10 cellular contexts compared by ENCODE assay signal in the genomic region with DNA sequence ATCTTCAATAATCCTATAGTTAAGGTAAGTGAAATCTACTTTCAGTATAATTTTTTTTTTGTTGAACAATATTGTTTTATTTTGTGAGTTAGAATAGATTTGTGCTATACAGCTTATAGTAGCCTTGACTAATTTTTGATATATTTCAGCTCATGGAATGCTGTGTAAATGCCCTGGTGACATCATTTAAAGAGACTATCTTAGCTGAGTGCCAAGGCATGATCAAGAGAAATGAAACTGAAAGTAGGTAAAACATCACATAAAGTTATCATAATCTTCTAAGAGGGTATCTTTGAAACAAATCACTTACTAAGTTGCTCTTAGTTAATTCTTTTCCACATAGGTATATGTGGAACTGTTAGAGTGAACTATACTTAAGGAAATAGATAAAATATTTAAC. TPM values are rescaled to one million over a fixed set of nuclear protein-coding genes. Genes with fewer than 3 reads are reported as not detected.
A peak's percentile ranks its signal among the peaks of the same experiment; 100 is the strongest.
DNase-seq lines count a peak whose midpoint lies in the region; ATAC-seq and TF ChIP-seq lines count a peak whose summit lies in the region.
"Had no signal": no experiment of that assay in that cellular context is flagged by ENCODE, and none has a peak within 500 bp of the region (broad histone marks: within the 10 kb centered on the region; RNA-seq: fewer than 3 reads in every experiment).

No MANE protein-coding gene starts in this region.

- H3K4me1 Mint-ChIP-seq in activated CD8-positive, alpha-beta memory T cell treated with anti-CD3 and anti-CD28 coated beads, Interleukin-2, amount 10 ng/mL, durations not matched to agents 7 days and 5 days, result peaks cover 12% of the 10 kb centered on the region

- H3K9ac ChIP-seq in mammary epithelial cell (ENCODE audit: insufficient read depth, low read length), result no peak overlapping the region

- peaks cover 43% of the 10 kb centered on the region for H3K36me3 Mint-ChIP-seq in activated CD8-positive, alpha-beta memory T cell treated with anti-CD3 and anti-CD28 coated beads, Interleukin-2, amount 10 ng/mL, durations not matched to agents 7 days and 5 days

- no peaks in the 10 kb centered on the region for H3K9me3 Mint-ChIP-seq in activated CD8-positive, alpha-beta memory T cell treated with anti-CD3 and anti-CD28 coated beads, Interleukin-2, amount 10 ng/mL, durations not matched to agents 7 days and 5 days (ENCODE audit: low read depth)

- no peaks in the 10 kb centered on the region for H3K79me2 ChIP-seq in mammary epithelial cell (ENCODE audit: insufficient read depth, low read length)

- H3K4me1 ChIP-seq in mammary epithelial cell (ENCODE audit: insufficient read depth, low read length) (no peaks in the 10 kb centered on the region), upper lobe of right lung (no peaks in the 10 kb centered on the region)

- H3K36me3 ChIP-seq in mammary epithelial cell (ENCODE audit: insufficient read depth, low read length) (peaks cover 4% of the 10 kb centered on the region), upper lobe of right lung (peaks cover 52% of the 10 kb centered on the region)

- no peaks in the 10 kb centered on the region for H3K27me3 Mint-ChIP-seq in activated CD8-positive, alpha-beta memory T cell treated with anti-CD3 and anti-CD28 coated beads, Interleukin-2, amount 10 ng/mL, durations not matched to agents 7 days and 5 days

- peak overlapping the region; percentile 84 for H3K27ac Mint-ChIP-seq in activated CD8-positive, alpha-beta memory T cell treated with anti-CD3 and anti-CD28 coated beads, Interleukin-2, amount 10 ng/mL, durations not matched to agents 7 days and 5 days

- in situ Hi-C loops in mammary epithelial cell (cut with MboI; ENCODE audit: low sequenced_read_pairs in 2 of 2), result no loop called here

- no peak overlapping the region for H2AFZ ChIP-seq in mammary epithelial cell (ENCODE audit: low read depth, low read length)

- CTCF ChIA-PET in activated CD8-positive, alpha-beta memory T cell treated with anti-CD3 and anti-CD28 coated beads, Interleukin-2, amount 10 ng/mL, durations not matched to agents 7 days and 5 days (lab: Charles Lee), result interaction anchor here (1.9 to 2.3 kb wide), 2 partner anchors 48 to 61 kb away, joined by 5 to 10 read pairs; partner anchors contain the start of gene CUL5
- CTCF ChIA-PET in mammary epithelial cell (lab: Charles Lee; ENCODE audit: low non-redundant PET), result no interaction called here

- intact Hi-C loops in mammary epithelial cell (cut with micrococcal nuclease), result no loop called here
- intact Hi-C loops in upper lobe of right lung (cut with DNase I), result no loop called here

- H3K4me3 ChIP-seq in mammary epithelial cell (replicated peaks in 1 of 3; ENCODE audit: insufficient read depth in 1 of 3, low read depth in 2 of 3, low read length in 3 of 3) (no peak overlapping the region), upper lobe of right lung (no peak overlapping the region)

- H3K4me3 Mint-ChIP-seq in activated CD8-positive, alpha-beta memory T cell treated with anti-CD3 and anti-CD28 coated beads, Interleukin-2, amount 10 ng/mL, durations not matched to agents 7 days and 5 days, result peak overlapping the region; percentile 20

- DNase-seq in activated CD8-positive, alpha-beta memory T cell treated with anti-CD3 and anti-CD28 coated beads, Interleukin-2, amount 10 ng/mL, durations not matched to agents 7 days and 5 days, result no peak
- no peak for DNase-seq in activated CD8-positive, alpha-beta memory T cell treated with anti-CD3 and anti-CD28 coated beads, Interleukin-2, amount 50 U/mL, for 48 hours
- peak; percentile 2 for DNase-seq in mammary epithelial cell
- peak; percentile 42 for DNase-seq in renal cortical epithelial cell (ENCODE audit: low read depth)
- no peak for DNase-seq in upper lobe of right lung
- DNase-seq in NCI-H1436 treated with DMSO at 0.1 percent for 48 hours (lab: John Stamatoyannopoulos, UW), result no peak
- no peak for DNase-seq in GOT3 (lab: John Stamatoyannopoulos, UW)
- DNase-seq: heart right ventricle, T1000 had no signal

- BruUV-seq in mammary epithelial cell (replicated peaks; lab: Mats Ljungman, UMichigan), result no TSS peak

- H3K9me3 ChIP-seq in mammary epithelial cell (replicated peaks; ENCODE audit: insufficient read depth, low read length) (no peaks in the 10 kb centered on the region), upper lobe of right lung (no peaks in the 10 kb centered on the region)
- H3K9me3 ChIP-seq: heart right ventricle had no signal

- no peak overlapping the region for H3K4me2 ChIP-seq in mammary epithelial cell (ENCODE audit: insufficient read depth, low read depth, low read length)

- TF ChIP-seq CTCF in mammary epithelial cell (conservative IDR thresholded peaks at IDR 0.05 in 1 of 2, IDR thresholded peaks at IDR 0.05 in 1 of 2; ENCODE audit: extremely low read depth in 1 of 2, insufficient read depth in 1 of 2, low read depth in 1 of 2, low read length in 2 of 2) (no peak), upper lobe of right lung (IDR thresholded peaks at IDR 0.05) (no peak)

- no peaks in the 10 kb centered on the region for H4K20me1 ChIP-seq in mammary epithelial cell (ENCODE audit: insufficient read depth, low read length)

- H3K27me3 ChIP-seq in mammary epithelial cell (ENCODE audit: insufficient read depth, low read length) (no peaks in the 10 kb centered on the region), upper lobe of right lung (no peaks in the 10 kb centered on the region)
- H3K27me3 ChIP-seq: heart right ventricle had no signal

- peak; percentile 97 for ATAC-seq in activated CD8-positive, alpha-beta memory T cell treated with anti-CD3 and anti-CD28 coated beads, Interleukin-2, amount 10 ng/mL, durations not matched to agents 7 days and 5 days
- peak; percentile 73 for ATAC-seq in HG03342 (IDR thresholded peaks at IDR 0.05; ENCODE audit: unreplicated experiment)
- no peak for ATAC-seq in upper lobe of right lung
- ATAC-seq: heart right ventricle had no signal

- dilution Hi-C loops in mammary epithelial cell (cut with HindIII; ENCODE audit: low sequenced_read_pairs), result no loop called here

- H3K27ac ChIP-seq in mammary epithelial cell (ENCODE audit: insufficient read depth, low read depth, low read length), result no peak overlapping the region
- H3K27ac ChIP-seq in upper lobe of right lung, result no peak overlapping the region

RNA-seq across cellular contexts. Expression of gene ACAT1, which starts 51.4 kb away (rescaled TPM):
- total RNA-seq in activated CD8-positive, alpha-beta memory T cell treated with anti-CD3 and anti-CD28 coated beads, Interleukin-2, amount 10 ng/mL, durations not matched to agents 7 days and 5 days, result 10 to 100 TPM; 75.5 to 77.2 TPM
- 10 to 100 TPM; 35.0 to 35.6 TPM for total RNA-seq in mammary epithelial cell
- 49.9 TPM for polyA plus RNA-seq in mammary epithelial cell
- polyA minus RNA-seq in mammary epithelial cell, result 66.9 TPM
- total RNA-seq in renal cortical epithelial cell, result 117 and 159 TPM in 2 replicates
- 68.4 TPM for total RNA-seq in upper lobe of right lung

Comparison
In these comparisons a context has a peak if more than half of its experiments do, and no peak if none do; other contexts are left out.
1. DNase-seq: peak in mammary epithelial cell (single experiment) and renal cortical epithelial cell (single experiment); none in activated CD8-positive, alpha-beta memory T cell treated with anti-CD3 and anti-CD28 coated beads, Interleukin-2, amount 10 ng/mL, durations not matched to agents 7 days and 5 days (single experiment), activated CD8-positive, alpha-beta memory T cell treated with anti-CD3 and anti-CD28 coated beads, Interleukin-2, amount 50 U/mL, for 48 hours (single experiment), upper lobe of right lung (single experiment), NCI-H1436 treated with DMSO at 0.1 percent for 48 hours (single experiment) and GOT3 (single experiment).